In the genomic region with DNA sequence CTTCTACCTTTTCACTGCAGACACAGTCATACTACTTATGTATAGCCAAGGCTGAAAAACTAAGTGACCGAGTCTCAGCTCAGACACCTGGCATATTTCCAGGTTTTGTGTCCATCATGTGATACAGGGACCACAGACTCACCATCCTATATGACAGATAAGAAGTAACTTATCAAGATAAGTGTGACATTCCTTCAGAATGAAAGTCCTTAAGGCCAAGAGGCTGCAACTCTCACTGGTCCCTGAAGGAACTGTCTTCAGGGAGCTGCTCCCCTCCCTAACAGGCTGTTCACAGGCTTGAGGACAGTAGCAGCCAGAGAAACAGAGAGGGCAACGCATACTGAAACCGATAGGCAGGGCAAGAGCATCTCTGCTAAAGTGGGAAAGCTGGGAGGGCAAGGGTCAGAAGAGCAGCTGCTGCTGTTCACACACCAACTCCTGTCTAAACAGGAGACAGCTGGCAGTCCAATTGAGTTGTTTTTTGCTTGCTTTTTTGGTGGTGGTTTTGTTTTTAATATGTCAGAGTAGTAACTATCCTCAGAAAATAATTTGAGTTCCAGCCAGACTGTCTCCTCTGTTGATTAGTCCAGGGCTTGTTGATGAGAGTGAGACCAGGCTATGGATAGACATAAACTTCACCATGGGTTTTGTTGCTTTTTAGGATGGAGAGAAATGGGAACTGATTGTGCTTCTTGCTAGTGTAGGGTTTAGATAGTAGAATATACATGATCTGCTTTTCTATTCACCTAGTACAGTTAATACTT, we compare ENCODE assay signal across 9 cellular contexts.
A peak's percentile ranks its signal among the peaks of the same experiment; 100 is the strongest.
DNase-seq lines count a peak whose midpoint lies in the region; ATAC-seq and TF ChIP-seq lines count a peak whose summit lies in the region.
"Had no signal": no experiment of that assay in that cellular context is flagged by ENCODE, and none has a peak within 500 bp of the region (broad histone marks: within the 10 kb centered on the region; RNA-seq: fewer than 3 reads in every experiment).

No MANE protein-coding gene starts in this region.

- H3K4me1 ChIP-seq in Panc1 (ENCODE audit: control insufficient read depth, insufficient read depth, low read length) (peaks cover 8% of the 10 kb centered on the region; the same call in 1 of the 2 replicates), spleen (peaks cover 41 to 98% (median 58%) of the 10 kb centered on the region in 6 donors)

- peaks cover 16% of the 10 kb centered on the region for H3K36me3 Mint-ChIP-seq in activated CD4-positive, alpha-beta T cell treated with anti-CD3 and anti-CD28 coated beads, Interleukin-2, amount 10 ng/mL, durations not matched to agents 24 days and 14 days (ENCODE audit: low read depth)

- no peak overlapping the region for H3K4me3 Mint-ChIP-seq in activated CD4-positive, alpha-beta T cell treated with anti-CD3 and anti-CD28 coated beads, Interleukin-2, amount 10 ng/mL, durations not matched to agents 24 days and 14 days

- in situ Hi-C loops in Panc1 (cut with HindIII; ENCODE audit: low pct_unique_long_range_greater_than_20kb, low sequenced_read_pairs): no loop called here

- no TSS peak for BruUV-seq in Panc1 (replicated peaks; lab: Mats Ljungman, UMichigan)

- ATAC-seq in HG02884 (IDR thresholded peaks at IDR 0.05; ENCODE audit: unreplicated experiment) (peak; percentile 47), Panc1 (peak; percentile 51; the same call in 1 of the 2 replicates)

- no peaks in the 10 kb centered on the region for H3K9me3 Mint-ChIP-seq in activated CD4-positive, alpha-beta T cell treated with anti-CD3 and anti-CD28 coated beads, Interleukin-2, amount 10 ng/mL, durations not matched to agents 24 days and 14 days

- peaks cover 40% of the 10 kb centered on the region for H3K4me1 Mint-ChIP-seq in activated CD4-positive, alpha-beta T cell treated with anti-CD3 and anti-CD28 coated beads, Interleukin-2, amount 10 ng/mL, durations not matched to agents 24 days and 14 days

- no peaks in the 10 kb centered on the region for H3K27me3 Mint-ChIP-seq in activated CD4-positive, alpha-beta T cell treated with anti-CD3 and anti-CD28 coated beads, Interleukin-2, amount 10 ng/mL, durations not matched to agents 24 days and 14 days

- 24 to 62% (median 47%) methylated on average over 3 of the region's 3 CpGs for WGBS in spleen, 5 donors

- peak overlapping the region; percentile 29 for H3K27ac Mint-ChIP-seq in activated CD4-positive, alpha-beta T cell treated with anti-CD3 and anti-CD28 coated beads, Interleukin-2, amount 10 ng/mL, durations not matched to agents 24 days and 14 days

- TF ChIP-seq POLR2A in spleen (IDR thresholded peaks at IDR 0.05): no peak

- H3K27ac ChIP-seq in Panc1 (ENCODE audit: low read length) (no peak overlapping the region), spleen (peak overlapping the region in 7 of 8 donors; percentile 9 to 61 (median 36))
- H3K27ac ChIP-seq: SJSA1 had no signal

- POLR2A ChIA-PET in Panc1 (lab: Charles Lee): interaction anchor here (0.6 kb wide), 1 partner anchor 134 kb away, joined by 3 read pairs; no protein-coding TSS in a partner anchor

- CTCF ChIA-PET in Panc1 (lab: Charles Lee): interaction anchor here (0.6 kb wide), 1 partner anchor 132 kb away, joined by 3 read pairs; no protein-coding TSS in a partner anchor

- H3K4me3 ChIP-seq in Panc1 (ENCODE audit: low read depth in 2 of 2, low read length in 2 of 2) (no peak overlapping the region), fibroblast of pulmonary artery (replicated peaks; ENCODE audit: low read depth, low read length) (no peak overlapping the region), spleen (no peak overlapping the region)
- H3K4me3 ChIP-seq: SJSA1 had no signal

- intact Hi-C loops in activated CD4-positive, alpha-beta T cell treated with anti-CD3 and anti-CD28 coated beads, Interleukin-2, amount 10 ng/mL, durations not matched to agents 24 days and 14 days (cut with micrococcal nuclease): no loop called here
- intact Hi-C loops in Panc1 (cut with micrococcal nuclease; ENCODE audit: unreplicated experiment): no loop called here
- intact Hi-C loops in spleen (cut with DNase I; ENCODE audit: low total_unique reads): no loop called here

- H3K9me3 ChIP-seq in Panc1 (ENCODE audit: control insufficient read depth, insufficient read depth, low read depth, low read length) (no peaks in the 10 kb centered on the region), spleen (no peaks in the 10 kb centered on the region)
- H3K9me3 ChIP-seq: SJSA1 had no signal

- peak; percentile 63 for DNase-seq in activated CD4-positive, alpha-beta T cell treated with anti-CD3 and anti-CD28 coated beads, Interleukin-2, amount 10 ng/mL, durations not matched to agents 24 days and 14 days
- no peak for DNase-seq in activated CD4-positive, alpha-beta T cell treated with anti-CD3 and anti-CD28 coated beads, Interleukin-2, amount 50 U/mL, for 1 hour
- no peak for DNase-seq in Panc1 (ENCODE audit: low read depth, low spot score)
- peak; percentile 31 for DNase-seq in fibroblast of pulmonary artery (ENCODE audit: low read depth)
- DNase-seq in spleen: no peak
- no peak for DNase-seq in UCSD-AML1 (lab: John Stamatoyannopoulos, UW; ENCODE audit: unreplicated experiment)
- DNase-seq in GM03348 (ENCODE audit: low spot score): no peak

- no peak for TF ChIP-seq CTCF in Panc1 (IDR thresholded peaks at IDR 0.05)
- TF ChIP-seq CTCF in fibroblast of pulmonary artery (IDR thresholded peaks at IDR 0.05; ENCODE audit: low read length, missing control alignments): no peak
- TF ChIP-seq CTCF in spleen (IDR thresholded peaks at IDR 0.05 in 8 of 11, conservative IDR thresholded peaks at IDR 0.05 in 3 of 11): no peak

- H3K36me3 ChIP-seq in Panc1 (ENCODE audit: control insufficient read depth, insufficient read depth, low read length): no peaks in the 10 kb centered on the region
- H3K36me3 ChIP-seq in spleen: peaks cover 0 to 14% (median 0%) of the 10 kb centered on the region in 6 donors

- H3K27me3 ChIP-seq in Panc1 (ENCODE audit: control insufficient read depth, insufficient read depth, low read length): no peaks in the 10 kb centered on the region
- no peaks in the 10 kb centered on the region for H3K27me3 ChIP-seq in spleen (replicated peaks in 1 of 7)
- H3K27me3 ChIP-seq: SJSA1 had no signal

Comparison
In these comparisons a context has a peak if more than half of its experiments do, and no peak if none do; other contexts are left out.
1. DNase-seq: peak in activated CD4-positive, alpha-beta T cell treated with anti-CD3 and anti-CD28 coated beads, Interleukin-2, amount 10 ng/mL, durations not matched to agents 24 days and 14 days (single experiment) and fibroblast of pulmonary artery (single experiment); none in activated CD4-positive, alpha-beta T cell treated with anti-CD3 and anti-CD28 coated beads, Interleukin-2, amount 50 U/mL, for 1 hour (single experiment), Panc1 (single experiment), spleen (single experiment), UCSD-AML1 (single experiment) and GM03348 (single experiment).